In the genomic region with DNA sequence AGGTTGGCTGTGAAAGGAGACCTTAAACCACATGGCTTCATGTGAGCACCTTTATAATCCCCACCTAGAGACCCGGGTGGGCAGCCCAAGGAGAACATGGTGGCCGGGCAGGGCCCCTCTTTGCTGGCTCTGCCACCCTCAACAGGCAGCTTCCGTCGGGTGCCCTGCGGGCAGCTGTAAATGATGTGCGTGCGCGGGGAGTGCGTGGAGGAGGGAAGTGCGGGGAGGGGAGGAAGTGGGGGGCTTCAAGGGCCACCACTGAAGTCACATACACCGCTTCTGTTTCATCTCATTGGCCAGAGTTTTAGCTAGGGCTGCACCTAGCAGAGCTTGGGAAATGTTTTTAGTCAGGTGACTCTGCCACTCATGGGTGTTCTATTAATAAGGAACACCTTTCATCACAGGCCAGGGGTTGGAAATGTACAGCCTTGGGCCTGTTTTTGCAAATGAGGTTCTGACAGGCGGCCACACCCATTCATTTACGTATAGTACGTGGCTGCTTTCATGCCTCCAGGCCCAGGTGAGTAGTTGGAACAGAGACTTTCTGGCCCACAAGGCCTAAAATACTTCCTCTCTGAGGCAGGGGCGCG, we compare ENCODE assay signal across 29 cellular contexts. TPM values are rescaled to one million over a fixed set of nuclear protein-coding genes. Genes with fewer than 3 reads are reported as not detected.
DNase-seq lines count a peak whose midpoint lies in the region; ATAC-seq and TF ChIP-seq lines count a peak whose summit lies in the region.
"Had no signal": no experiment of that assay in that cellular context is flagged by ENCODE, and none has a peak within 500 bp of the region (broad histone marks: within the 10 kb centered on the region; RNA-seq: fewer than 3 reads in every experiment).

No MANE protein-coding gene starts in this region.

- no peak for TF ChIP-seq POLR2A in Peyer's patch (IDR thresholded peaks at IDR 0.05)

- no peak overlapping the region for H3K4me2 ChIP-seq in OCI-LY7 (ENCODE audit: low read length)

- H3K36me3 Mint-ChIP-seq in activated naive CD8-positive, alpha-beta T cell treated with anti-CD3 and anti-CD28 coated beads, Interleukin-2, amount 50 U/mL, for 24 hours (ENCODE audit: low read depth) = peaks cover 23% of the 10 kb centered on the region
- peaks cover 23% of the 10 kb centered on the region for H3K36me3 Mint-ChIP-seq in activated naive CD8-positive, alpha-beta T cell treated with anti-CD3 and anti-CD28 coated beads for 36 hours

- peaks cover 25 to 37% (median 34%) of the 10 kb centered on the region in 3 donors for H3K4me1 ChIP-seq in skeletal muscle tissue (ENCODE audit: control insufficient read depth in 3 of 3, insufficient read depth in 3 of 3, low read length in 3 of 3)
- peaks cover 0 to 12% (median 4%) of the 10 kb centered on the region in 4 donors for H3K4me1 ChIP-seq in Peyer's patch
- H3K4me1 ChIP-seq in OCI-LY7 (ENCODE audit: insufficient read depth, low read length, poor library complexity, severe bottlenecking) = peaks cover 2% of the 10 kb centered on the region
- H3K4me1 ChIP-seq: Caco-2 had no signal

- DNase-seq in activated naive CD8-positive, alpha-beta T cell treated with anti-CD3 and anti-CD28 coated beads, Interleukin-2, amount 50 U/mL, for 24 hours = no peak
- DNase-seq in activated naive CD8-positive, alpha-beta T cell treated with anti-CD3 and anti-CD28 coated beads for 36 hours = no peak
- no peak for DNase-seq in RWPE1 (ENCODE audit: low spot score)
- DNase-seq in epithelial cell of esophagus (ENCODE audit: low read depth) = peak; percentile 60
- DNase-seq in Peyer's patch = no peak
- DNase-seq in OCI-LY7 (ENCODE audit: low spot score) = no peak
- DNase-seq: activated CD8-positive, alpha-beta memory T cell treated with anti-CD3 and anti-CD28 coated beads for 24 hours; activated naive CD4-positive, alpha-beta T cell treated with Interleukin-2 at 50 U/mL for 16 hours; activated T-cell treated with anti-CD3 and anti-CD28 coated beads, Interleukin-2, amount 50 U/mL, for 1 hour; amniotic stem cell; BE2C; Caco-2; DMS53; dorsolateral prefrontal cortex; left lung; NCI-H2107; NCI-H446 treated with DMSO at 0.1 percent for 48 hours; NCI-H82; stimulated activated CD4-positive, alpha-beta T cell treated with anti-CD3 and anti-CD28 coated beads, Interleukin-4, amount 100 ng/mL, for 1 hour; tibial artery had no signal

- H3K79me2 ChIP-seq in OCI-LY7 (ENCODE audit: insufficient read depth, low read depth, low read length) = peaks cover 22% of the 10 kb centered on the region; the same call in 1 of the 2 replicates

- H3K4me3 Mint-ChIP-seq in activated naive CD8-positive, alpha-beta T cell treated with anti-CD3 and anti-CD28 coated beads, Interleukin-2, amount 50 U/mL, for 24 hours = no peak overlapping the region
- no peak overlapping the region for H3K4me3 Mint-ChIP-seq in activated naive CD8-positive, alpha-beta T cell treated with anti-CD3 and anti-CD28 coated beads for 36 hours
- H3K4me3 Mint-ChIP-seq: brain, IgD-negative memory B cell had no signal

- no TSS peak for BruUV-seq in OCI-LY7 (replicated peaks; lab: Mats Ljungman, UMichigan)

- no peaks in the 10 kb centered on the region for H3K9me2 ChIP-seq in OCI-LY7 (ENCODE audit: insufficient read depth, low read length)

- H3K4me3 ChIP-seq in epithelial cell of esophagus (ENCODE audit: low read length) = no peak overlapping the region
- H3K4me3 ChIP-seq in skeletal muscle tissue (ENCODE audit: low read length in 3 of 3) = no peak overlapping the region
- H3K4me3 ChIP-seq in Peyer's patch = no peak overlapping the region
- H3K4me3 ChIP-seq in OCI-LY7 (ENCODE audit: low read depth, low read length, poor library complexity, severe bottlenecking) = no peak overlapping the region
- H3K4me3 ChIP-seq: dorsolateral prefrontal cortex, left lung, SJSA1, tibial artery had no signal

- TF ChIP-seq CTCF in RWPE1 (conservative IDR thresholded peaks at IDR 0.05; ENCODE audit: low read depth) (no peak), epithelial cell of esophagus (IDR thresholded peaks at IDR 0.05; ENCODE audit: insufficient read depth, low read depth, low read length, missing control alignments) (no peak), Peyer's patch (IDR thresholded peaks at IDR 0.05) (no peak), OCI-LY7 (conservative IDR thresholded peaks at IDR 0.05; ENCODE audit: low read length) (no peak)

- H3K36me3 ChIP-seq in skeletal muscle tissue (ENCODE audit: control insufficient read depth in 3 of 3, insufficient read depth in 3 of 3, low read length in 3 of 3) (peaks cover 32 to 35% (median 32%) of the 10 kb centered on the region in 3 donors), Peyer's patch (peaks cover 0 to 51% (median 0%) of the 10 kb centered on the region in 3 donors), OCI-LY7 (ENCODE audit: insufficient read depth, low read length) (peaks cover 61% of the 10 kb centered on the region)

- H3K9me3 Mint-ChIP-seq in activated naive CD8-positive, alpha-beta T cell treated with anti-CD3 and anti-CD28 coated beads, Interleukin-2, amount 50 U/mL, for 24 hours = no peaks in the 10 kb centered on the region
- H3K9me3 Mint-ChIP-seq in activated naive CD8-positive, alpha-beta T cell treated with anti-CD3 and anti-CD28 coated beads for 36 hours = no peaks in the 10 kb centered on the region
- H3K9me3 Mint-ChIP-seq: brain, IgD-negative memory B cell had no signal

- no peaks in the 10 kb centered on the region for H3K9me3 ChIP-seq in skeletal muscle tissue (ENCODE audit: control insufficient read depth in 3 of 3, low read length in 3 of 3)
- H3K9me3 ChIP-seq in Peyer's patch = no peaks in the 10 kb centered on the region
- no peaks in the 10 kb centered on the region for H3K9me3 ChIP-seq in OCI-LY7 (ENCODE audit: low read length)
- H3K9me3 ChIP-seq: BE2C, Caco-2, left lung, SJSA1, tibial artery had no signal

- H3K27me3 ChIP-seq in skeletal muscle tissue (ENCODE audit: control insufficient read depth in 3 of 3, insufficient read depth in 3 of 3, low read length in 3 of 3) (no peaks in the 10 kb centered on the region), Peyer's patch (no peaks in the 10 kb centered on the region)
- H3K27me3 ChIP-seq: BE2C, dorsolateral prefrontal cortex, left lung, SJSA1, tibial artery had no signal

- H4K20me1 ChIP-seq in OCI-LY7 (ENCODE audit: insufficient read depth, low read length) = no peaks in the 10 kb centered on the region

- peak overlapping the region in 1 of 3 donors; percentile 35 for H3K9ac ChIP-seq in skeletal muscle tissue (ENCODE audit: low read depth in 1 of 3, low read length in 3 of 3)

- H3K4me1 Mint-ChIP-seq in activated naive CD8-positive, alpha-beta T cell treated with anti-CD3 and anti-CD28 coated beads, Interleukin-2, amount 50 U/mL, for 24 hours = peaks cover 32% of the 10 kb centered on the region
- H3K4me1 Mint-ChIP-seq in activated naive CD8-positive, alpha-beta T cell treated with anti-CD3 and anti-CD28 coated beads for 36 hours = peaks cover 28% of the 10 kb centered on the region

- no peak for ATAC-seq in activated naive CD8-positive, alpha-beta T cell treated with anti-CD3 and anti-CD28 coated beads, Interleukin-2, amount 50 U/mL, for 24 hours
- ATAC-seq: left lung, sciatic nerve had no signal

- POLR2A ChIA-PET in RWPE1 (lab: Yijun Ruan, JAX; ENCODE audit: low non-redundant PET) = no interaction called here
- POLR2A ChIA-PET in OCI-LY7 (lab: Charles Lee) = no interaction called here

- CTCF ChIA-PET in RWPE1 (lab: Yijun Ruan, JAX) = no interaction called here
- CTCF ChIA-PET in OCI-LY7 (lab: Charles Lee; ENCODE audit: unreplicated experiment) = no interaction called here

- intact Hi-C loops in OCI-LY7 (cut with micrococcal nuclease; ENCODE audit: unreplicated experiment) = no loop called here

- H3K27ac ChIP-seq in RWPE1 (peak overlapping the region; percentile 39; the same call in 1 of the 2 replicates), skeletal muscle tissue (ENCODE audit: low read depth, low read length) (peak overlapping the region; percentile 46), Peyer's patch (no peak overlapping the region), OCI-LY7 (ENCODE audit: low read depth, low read length, poor library complexity, severe bottlenecking) (no peak overlapping the region)
- H3K27ac ChIP-seq: dorsolateral prefrontal cortex, left lung, SJSA1, tibial artery had no signal

- peak overlapping the region; percentile 27 for H3K27ac Mint-ChIP-seq in activated naive CD8-positive, alpha-beta T cell treated with anti-CD3 and anti-CD28 coated beads, Interleukin-2, amount 50 U/mL, for 24 hours
- H3K27ac Mint-ChIP-seq in activated naive CD8-positive, alpha-beta T cell treated with anti-CD3 and anti-CD28 coated beads for 36 hours = no peak overlapping the region
- H3K27ac Mint-ChIP-seq: IgD-negative memory B cell had no signal

- H2AFZ ChIP-seq in OCI-LY7 (ENCODE audit: low read length) = no peak overlapping the region

- no peaks in the 10 kb centered on the region for H3K27me3 Mint-ChIP-seq in activated naive CD8-positive, alpha-beta T cell treated with anti-CD3 and anti-CD28 coated beads, Interleukin-2, amount 50 U/mL, for 24 hours
- no peaks in the 10 kb centered on the region for H3K27me3 Mint-ChIP-seq in activated naive CD8-positive, alpha-beta T cell treated with anti-CD3 and anti-CD28 coated beads for 36 hours
- H3K27me3 Mint-ChIP-seq: IgD-negative memory B cell had no signal

RNA-seq across cellular contexts. Expression of a gene that starts 14.5 kb away (rescaled TPM):
- total RNA-seq in activated naive CD8-positive, alpha-beta T cell treated with anti-CD3 and anti-CD28 coated beads for 36 hours = 10 to 100 TPM; 25.4 to 26.4 TPM
- total RNA-seq in skeletal muscle tissue = 17.2 TPM
- total RNA-seq in Peyer's patch = 1,000 to 10,000 TPM in 1 of 4 donors, 100 to 1,000 TPM in 1, 10 to 100 TPM in 2; 46.4 to 1,083 (median 189) TPM
- 15.9 and 27.6 TPM in 2 replicates for total RNA-seq in OCI-LY7 (2014; rRNA removed; shearing (Covaris generic))
- 33.9 and 41.5 TPM in 2 replicates for total RNA-seq in OCI-LY7 (2022)

RNA-seq across cellular contexts. Expression of a gene that starts 39.5 kb away (rescaled TPM):
- not detected for total RNA-seq in activated naive CD8-positive, alpha-beta T cell treated with anti-CD3 and anti-CD28 coated beads for 36 hours
- not detected for total RNA-seq in skeletal muscle tissue
- total RNA-seq in Peyer's patch = 1 to 10 TPM in 1 of 4 donors, not detected in 3; 4.0 TPM
- not detected in 2 replicates for total RNA-seq in OCI-LY7 (2014; rRNA removed; shearing (Covaris generic))
- not detected in 2 replicates for total RNA-seq in OCI-LY7 (2022)
- total RNA-seq: chondrocyte, fibroblast of lung, H4, left lung, mesenteric fat pad, sciatic nerve, SJSA1 had no signal

Comparison
In these comparisons a context has a peak if more than half of its experiments do, and no peak if none do; other contexts are left out.
1. H3K27ac ChIP-seq: peak in RWPE1 (single experiment) and skeletal muscle tissue (single experiment); none in Peyer's patch (0 of 4) and OCI-LY7 (single experiment).